8 cellular contexts compared by ENCODE assay signal in the genomic region with DNA sequence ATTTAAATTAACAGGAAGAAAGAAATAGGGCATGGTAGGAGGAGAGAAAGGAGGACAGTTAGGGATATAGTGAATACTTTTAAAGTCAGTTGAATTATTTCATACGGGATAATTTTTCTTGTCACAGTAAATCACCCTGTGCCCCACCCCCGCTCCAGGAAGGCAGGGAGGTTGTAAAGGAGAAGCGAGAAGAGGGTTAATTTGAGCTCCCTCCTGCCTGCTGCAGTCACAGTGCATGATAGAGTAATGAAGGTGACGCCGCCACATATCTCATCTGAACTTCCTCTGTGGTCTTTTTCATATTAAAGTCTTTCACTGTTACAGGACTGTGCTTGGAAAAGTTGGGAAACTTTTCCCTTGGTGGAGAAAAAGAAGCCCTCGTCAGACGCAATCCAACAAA. TPM values are rescaled to one million over a fixed set of nuclear protein-coding genes. Genes with fewer than 3 reads are reported as not detected.
DNase-seq lines count a peak whose midpoint lies in the region; ATAC-seq, FAIRE-seq and TF ChIP-seq lines count a peak whose summit lies in the region.

No MANE protein-coding gene starts in this region.

- H2BK15ac ChIP-seq in neuronal stem cell (ENCODE audit: low read length): no peak overlapping the region

- H2AK5ac ChIP-seq in neuronal stem cell (ENCODE audit: low read depth, low read length): no peak overlapping the region

- H3K27me3 ChIP-seq in Peyer's patch: no peaks in the 10 kb centered on the region
- peaks cover 0 to 26% (median 0%) of the 10 kb centered on the region in 3 experiments for H3K27me3 ChIP-seq in neuronal stem cell (ENCODE audit: control insufficient read depth in 3 of 3, insufficient read depth in 3 of 3, low read depth in 1 of 3, low read length in 3 of 3)

- H2BK120ac ChIP-seq in neuronal stem cell (ENCODE audit: low read depth, low read length): no peak overlapping the region

- H3K14ac ChIP-seq in neuronal stem cell (ENCODE audit: low read length): no peak overlapping the region

- H3K27ac ChIP-seq in Peyer's patch: peak overlapping the region; percentile 52 to 96 (median 88)
- H3K27ac ChIP-seq in neuronal stem cell (replicated peaks; ENCODE audit: low read length): no peak overlapping the region

- H3K79me1 ChIP-seq in neuronal stem cell (ENCODE audit: low read depth, low read length): peaks cover 5% of the 10 kb centered on the region

- FAIRE-seq in H54 (lab: Jason Lieb, UNC): no peak

- H3K23ac ChIP-seq in neuronal stem cell (ENCODE audit: low read depth, low read length, poor library complexity): no peak overlapping the region

- H2AFZ ChIP-seq in neuronal stem cell (ENCODE audit: low read length): peak overlapping the region; percentile 90

- H2BK12ac ChIP-seq in neuronal stem cell (ENCODE audit: low read length): peak overlapping the region; percentile 41

- H3K9ac ChIP-seq in neuronal stem cell (ENCODE audit: low read depth, low read length, poor library complexity): no peak overlapping the region

- TF ChIP-seq POLR2A in Peyer's patch (IDR thresholded peaks at IDR 0.05) (no peak), H54 (IDR thresholded peaks at IDR 0.05; ENCODE audit: low read depth, low read length) (no peak)

- H3K4me1 ChIP-seq in Peyer's patch: peaks cover 0 to 27% (median 0%) of the 10 kb centered on the region in 4 donors
- H3K4me1 ChIP-seq in neuronal stem cell (ENCODE audit: control insufficient read depth in 2 of 2, insufficient read depth in 1 of 2, low read depth in 1 of 2, low read length in 2 of 2): peaks cover 0 to 15% of the 10 kb centered on the region in 2 donors

- no CpG with 5 or more reads among the region's 7 CpGs for WGBS in neuronal stem cell (ENCODE audit: extremely low coverage in 2 of 2, insufficient read length in 2 of 2, insufficient replicate concordance in 1 of 2), 2 donors

- H3K4ac ChIP-seq in neuronal stem cell (ENCODE audit: low read length): no peak overlapping the region

- no peak overlapping the region for H4K8ac ChIP-seq in neuronal stem cell (ENCODE audit: low read depth, low read length)

- peak in 2 of 3 donors; percentile 53 to 54 for DNase-seq in Peyer's patch
- no peak for DNase-seq in epithelial cell of proximal tubule (ENCODE audit: low read depth)
- no peak for DNase-seq in neuronal stem cell (ENCODE audit: low spot score)
- DNase-seq in H54 (ENCODE audit: insufficient read length, low spot score): no peak
- DNase-seq in glomerular visceral epithelial cell (ENCODE audit: extremely low spot score): no peak

- peak overlapping the region; percentile 56 for H3K4me3 ChIP-seq in GM08714 (ENCODE audit: low read length)
- H3K4me3 ChIP-seq in Peyer's patch: peak overlapping the region; percentile 54 to 99 (median 86)
- peak overlapping the region; percentile 64 for H3K4me3 ChIP-seq in epithelial cell of proximal tubule (ENCODE audit: low read depth, low read length)
- peak overlapping the region; percentile 61 to 82 for H3K4me3 ChIP-seq in neuronal stem cell (ENCODE audit: low read length in 2 of 2)

- ATAC-seq in HG03342 (IDR thresholded peaks at IDR 0.05; ENCODE audit: unreplicated experiment) (no peak), HG02642 (IDR thresholded peaks at IDR 0.05; ENCODE audit: poor library complexity, unreplicated experiment) (no peak)

- no peak overlapping the region for H2BK5ac ChIP-seq in neuronal stem cell (ENCODE audit: low read length)

- TF ChIP-seq CTCF in Peyer's patch (IDR thresholded peaks at IDR 0.05) (no peak), epithelial cell of proximal tubule (conservative IDR thresholded peaks at IDR 0.05; ENCODE audit: low read depth, low read length) (no peak)

- H3K4me2 ChIP-seq in neuronal stem cell (ENCODE audit: insufficient read depth, low read length, poor library complexity, severe bottlenecking): peak overlapping the region; percentile 83

- H4K91ac ChIP-seq in neuronal stem cell (ENCODE audit: low read depth, low read length, poor library complexity): no peak overlapping the region

- H3K36me3 ChIP-seq in Peyer's patch (no peaks in the 10 kb centered on the region), neuronal stem cell (replicated peaks in 1 of 2; ENCODE audit: control insufficient read depth in 2 of 2, insufficient read depth in 2 of 2, low read length in 2 of 2) (no peaks in the 10 kb centered on the region)

- no peak overlapping the region for H3K18ac ChIP-seq in neuronal stem cell (ENCODE audit: low read length)

- H3K9me3 ChIP-seq in Peyer's patch (no peaks in the 10 kb centered on the region), neuronal stem cell (replicated peaks in 1 of 2; ENCODE audit: control insufficient read depth in 2 of 2, insufficient read depth in 1 of 2, low read depth in 1 of 2, low read length in 2 of 2) (no peaks in the 10 kb centered on the region)

RNA-seq across cellular contexts. Expression of a gene that starts 0.9 kb away (rescaled TPM):
- total RNA-seq in Peyer's patch: 100 to 1,000 TPM in 3 of 4 donors, 10 to 100 TPM in 1; 77.6 to 488 (median 411) TPM
- 14.6 and 23.2 TPM in 2 replicates for total RNA-seq in epithelial cell of proximal tubule
- polyA plus RNA-seq in neuronal stem cell (2013, experiment 1 of 2): 17.2 TPM
- 18.0 TPM for polyA plus RNA-seq in neuronal stem cell (2013, experiment 2 of 2)

Comparison
In these comparisons a context has a peak if more than half of its experiments do, and no peak if none do; other contexts are left out.
1. DNase-seq: peak in Peyer's patch (2 of 3); none in epithelial cell of proximal tubule (single experiment), neuronal stem cell (single experiment), H54 (single experiment) and glomerular visceral epithelial cell (single experiment).
2. Peak in every context shown above with its lines, with median percentiles within 50 percentile points of each other: H3K4me3 ChIP-seq.